In the genomic region with DNA sequence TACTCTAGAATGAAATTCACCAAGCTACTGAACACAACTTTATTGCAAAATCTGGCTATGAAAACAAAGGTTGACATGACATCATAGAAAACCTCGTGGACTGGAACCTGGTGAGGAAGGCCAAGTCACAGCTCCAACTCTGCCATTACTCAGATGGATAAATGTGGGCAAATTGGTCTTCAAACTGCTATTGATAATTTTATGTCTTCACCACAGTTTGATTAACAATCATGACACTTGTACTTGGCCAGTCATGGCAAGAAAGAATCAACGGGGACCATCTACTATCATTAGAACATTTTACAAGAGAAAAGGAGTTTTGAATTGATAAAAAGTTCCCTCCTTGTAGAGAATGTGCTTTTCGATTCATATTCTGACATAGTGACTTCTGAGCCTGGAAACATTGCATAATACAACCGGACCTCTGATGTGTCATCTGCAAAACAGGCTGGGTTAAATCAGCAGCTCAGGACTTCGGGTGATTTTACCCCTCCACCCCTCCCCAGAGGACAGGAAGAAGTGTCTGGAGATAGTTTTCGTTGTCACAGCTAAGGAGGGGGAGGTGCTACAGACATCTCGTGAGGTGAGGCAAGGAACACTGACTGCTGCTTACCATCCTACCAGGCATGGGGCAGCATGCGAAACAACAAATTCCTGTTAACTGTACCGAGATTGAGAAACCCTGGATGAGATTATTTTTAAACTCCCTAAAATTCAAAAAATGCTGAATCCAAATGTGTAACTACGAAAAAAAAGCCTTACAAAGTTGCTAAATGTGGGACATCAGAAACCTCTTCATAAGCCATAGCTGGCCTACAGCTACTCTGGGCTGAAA, we compare ENCODE assay signal across 14 cellular contexts. TPM values are rescaled to one million over a fixed set of nuclear protein-coding genes. Genes with fewer than 3 reads are reported as not detected.
A peak's percentile ranks its signal among the peaks of the same experiment; 100 is the strongest.
DNase-seq lines count a peak whose midpoint lies in the region; ATAC-seq, FAIRE-seq and TF ChIP-seq lines count a peak whose summit lies in the region.
"Had no signal": no experiment of that assay in that cellular context is flagged by ENCODE, and none has a peak within 500 bp of the region (broad histone marks: within the 10 kb centered on the region; RNA-seq: fewer than 3 reads in every experiment).

No MANE protein-coding gene starts in this region.

- no peaks in the 10 kb centered on the region for H3K9me3 Mint-ChIP-seq in activated CD8-positive, alpha-beta T cell treated with anti-CD3 and anti-CD28 coated beads for 36 hours
- H3K9me3 Mint-ChIP-seq: CD4-positive, alpha-beta T cell had no signal

- ATAC-seq in activated CD8-positive, alpha-beta T cell treated with anti-CD3 and anti-CD28 coated beads for 36 hours = no peak

- no peak overlapping the region for H3K4me3 ChIP-seq in SK-N-MC
- no peak overlapping the region for H3K4me3 ChIP-seq in fibroblast of pulmonary artery (replicated peaks; ENCODE audit: low read depth, low read length)
- H3K4me3 ChIP-seq: prostate gland, thoracic aorta had no signal

- POLR2A ChIA-PET in activated CD8-positive, alpha-beta T cell treated with anti-CD3 and anti-CD28 coated beads for 36 hours (lab: Charles Lee) = interaction anchor here (0.6 kb wide), 1 partner anchor 26 kb away, joined by 4 read pairs; no protein-coding TSS in a partner anchor

- CTCF ChIA-PET in activated CD8-positive, alpha-beta T cell treated with anti-CD3 and anti-CD28 coated beads for 36 hours (lab: Charles Lee) = interaction anchor here (0.6 kb wide), 1 partner anchor 137 kb away, joined by 3 read pairs; no protein-coding TSS in a partner anchor

- TF ChIP-seq POLR2A in GM12891 (IDR thresholded peaks at IDR 0.05; ENCODE audit: low read depth, low read length) = no peak

- intact Hi-C loops in activated CD8-positive, alpha-beta T cell treated with anti-CD3 and anti-CD28 coated beads for 36 hours (cut with micrococcal nuclease) = no loop called here

- no peak overlapping the region for H3K9ac ChIP-seq in SK-N-MC (ENCODE audit: insufficient read length)

- DNase-seq in GM12891 (ENCODE audit: insufficient read length, low spot score) (no peak), SK-N-MC (ENCODE audit: low read depth, low spot score) (no peak), fibroblast of pulmonary artery (ENCODE audit: low read depth) (peak; percentile 14), renal cortical epithelial cell (ENCODE audit: low read depth) (peak; percentile 82), COLO829 (ENCODE audit: low spot score) (no peak), NCI-H146 (lab: John Stamatoyannopoulos, UW) (no peak), cerebellar cortex (ENCODE audit: low spot score) (no peak)
- DNase-seq in activated CD8-positive, alpha-beta T cell treated with anti-CD3 and anti-CD28 coated beads for 36 hours = no peak
- DNase-seq: aorta; CD4-positive, alpha-beta T cell; NCI-H1092; T1000 had no signal

- H3K4me3 Mint-ChIP-seq in activated CD8-positive, alpha-beta T cell treated with anti-CD3 and anti-CD28 coated beads for 36 hours = no peak overlapping the region
- H3K4me3 Mint-ChIP-seq: CD4-positive, alpha-beta T cell had no signal

- no peaks in the 10 kb centered on the region for H3K36me3 ChIP-seq in SK-N-MC (ENCODE audit: insufficient read depth, low read length)
- H3K36me3 ChIP-seq: prostate gland, thoracic aorta had no signal

- no peak for TF ChIP-seq CTCF in fibroblast of pulmonary artery (IDR thresholded peaks at IDR 0.05; ENCODE audit: low read length, missing control alignments)
- TF ChIP-seq CTCF in activated CD8-positive, alpha-beta T cell treated with anti-CD3 and anti-CD28 coated beads for 36 hours (IDR thresholded peaks at IDR 0.05) = no peak

- no peak overlapping the region for H3K27ac Mint-ChIP-seq in activated CD8-positive, alpha-beta T cell treated with anti-CD3 and anti-CD28 coated beads for 36 hours
- H3K27ac Mint-ChIP-seq: CD4-positive, alpha-beta T cell had no signal

- H3K27me3 Mint-ChIP-seq in activated CD8-positive, alpha-beta T cell treated with anti-CD3 and anti-CD28 coated beads for 36 hours = peaks cover 2% of the 10 kb centered on the region

- peak; percentile 23 for FAIRE-seq in GM12891 (lab: Jason Lieb, UNC)

- H3K4me1 Mint-ChIP-seq in activated CD8-positive, alpha-beta T cell treated with anti-CD3 and anti-CD28 coated beads for 36 hours (ENCODE audit: low read depth) = no peaks in the 10 kb centered on the region

- no peaks in the 10 kb centered on the region for H3K9me3 ChIP-seq in SK-N-MC (ENCODE audit: low read depth, low read length)
- H3K9me3 ChIP-seq: prostate gland, thoracic aorta had no signal

- peak overlapping the region; percentile 67; the same call in 1 of the 2 replicates for H3K27ac ChIP-seq in SK-N-MC
- H3K27ac ChIP-seq: prostate gland, thoracic aorta had no signal

- H3K36me3 Mint-ChIP-seq in activated CD8-positive, alpha-beta T cell treated with anti-CD3 and anti-CD28 coated beads for 36 hours (ENCODE audit: low read depth) = no peaks in the 10 kb centered on the region

TF ChIP-seq in GM12891, 5 proteins besides CTCF, POLR2A, EP300 and RAD21:
- TF ChIP-seq SPI1 (IDR thresholded peaks at IDR 0.05; ENCODE audit: low read depth, low read length) (no peak), TAF1 (IDR thresholded peaks at IDR 0.05; ENCODE audit: low read depth, low read length) (no peak), POU2F2 (IDR thresholded peaks at IDR 0.05; ENCODE audit: low read depth, low read length) (no peak), PAX5 (IDR thresholded peaks at IDR 0.05; ENCODE audit: insufficient read depth, low read length, severe bottlenecking) (no peak), POLR2AphosphoS5 (IDR thresholded peaks at IDR 0.05; ENCODE audit: low read depth, low read length) (no peak)

RNA-seq across cellular contexts. Expression of a gene that starts 8.4 kb away (rescaled TPM):
- polyA plus RNA-seq in GM12891 (2012; ENCODE audit: low read depth, missing spikeins) = 1.2 TPM
- 2.2 and 9.6 TPM in 2 replicates for total RNA-seq in renal cortical epithelial cell
- not detected for total RNA-seq in activated CD8-positive, alpha-beta T cell treated with anti-CD3 and anti-CD28 coated beads for 36 hours

Comparison
In these comparisons a context has a peak if more than half of its experiments do, and no peak if none do; other contexts are left out.
1. DNase-seq: peak in fibroblast of pulmonary artery (single experiment) and renal cortical epithelial cell (single experiment); none in GM12891 (single experiment), SK-N-MC (single experiment), COLO829 (single experiment), NCI-H146 (single experiment), cerebellar cortex (single experiment) and activated CD8-positive, alpha-beta T cell treated with anti-CD3 and anti-CD28 coated beads for 36 hours (single experiment).